Comparison of ENCODE assay signal across 1 cellular context in the genomic region with DNA sequence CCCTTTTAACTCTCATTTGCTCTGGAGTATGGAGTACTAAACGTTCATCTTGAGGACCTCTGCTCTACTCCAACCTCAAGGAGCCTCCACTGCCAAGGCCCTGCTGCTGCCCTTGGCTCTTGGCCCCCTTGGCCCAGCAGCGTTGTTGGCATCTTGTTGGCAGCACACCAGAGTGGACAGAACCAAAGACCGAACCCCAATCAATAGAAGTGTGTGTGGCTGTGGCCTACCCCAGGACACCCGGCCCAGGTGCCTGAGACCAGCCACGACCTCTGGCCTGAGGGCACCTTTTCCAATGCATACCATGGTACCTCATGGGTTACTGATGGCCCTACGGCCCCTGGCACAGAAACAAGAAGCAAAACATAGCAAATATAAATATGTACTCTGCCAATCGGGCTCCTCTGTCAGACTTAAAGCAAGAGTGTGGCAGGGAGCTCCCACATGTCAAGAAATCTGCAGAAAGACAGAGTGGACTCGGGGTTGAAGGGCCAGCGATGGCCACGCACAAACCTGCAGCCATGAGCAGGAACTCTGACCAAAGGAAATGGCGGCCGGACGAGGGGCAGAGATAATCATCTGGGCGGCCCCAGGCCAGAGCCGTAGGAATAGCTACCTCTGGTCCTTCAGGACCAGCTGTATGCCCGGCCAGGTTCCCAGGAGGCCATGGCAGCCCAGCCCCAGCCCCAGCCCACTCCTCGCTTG.
TF ChIP-seq lines count a peak whose summit lies in the region.

No MANE protein-coding gene starts in this region.

TF ChIP-seq in HepG2, 621 proteins besides CTCF, POLR2A, EP300 and RAD21:
- TF ChIP-seq, protein P1, sequence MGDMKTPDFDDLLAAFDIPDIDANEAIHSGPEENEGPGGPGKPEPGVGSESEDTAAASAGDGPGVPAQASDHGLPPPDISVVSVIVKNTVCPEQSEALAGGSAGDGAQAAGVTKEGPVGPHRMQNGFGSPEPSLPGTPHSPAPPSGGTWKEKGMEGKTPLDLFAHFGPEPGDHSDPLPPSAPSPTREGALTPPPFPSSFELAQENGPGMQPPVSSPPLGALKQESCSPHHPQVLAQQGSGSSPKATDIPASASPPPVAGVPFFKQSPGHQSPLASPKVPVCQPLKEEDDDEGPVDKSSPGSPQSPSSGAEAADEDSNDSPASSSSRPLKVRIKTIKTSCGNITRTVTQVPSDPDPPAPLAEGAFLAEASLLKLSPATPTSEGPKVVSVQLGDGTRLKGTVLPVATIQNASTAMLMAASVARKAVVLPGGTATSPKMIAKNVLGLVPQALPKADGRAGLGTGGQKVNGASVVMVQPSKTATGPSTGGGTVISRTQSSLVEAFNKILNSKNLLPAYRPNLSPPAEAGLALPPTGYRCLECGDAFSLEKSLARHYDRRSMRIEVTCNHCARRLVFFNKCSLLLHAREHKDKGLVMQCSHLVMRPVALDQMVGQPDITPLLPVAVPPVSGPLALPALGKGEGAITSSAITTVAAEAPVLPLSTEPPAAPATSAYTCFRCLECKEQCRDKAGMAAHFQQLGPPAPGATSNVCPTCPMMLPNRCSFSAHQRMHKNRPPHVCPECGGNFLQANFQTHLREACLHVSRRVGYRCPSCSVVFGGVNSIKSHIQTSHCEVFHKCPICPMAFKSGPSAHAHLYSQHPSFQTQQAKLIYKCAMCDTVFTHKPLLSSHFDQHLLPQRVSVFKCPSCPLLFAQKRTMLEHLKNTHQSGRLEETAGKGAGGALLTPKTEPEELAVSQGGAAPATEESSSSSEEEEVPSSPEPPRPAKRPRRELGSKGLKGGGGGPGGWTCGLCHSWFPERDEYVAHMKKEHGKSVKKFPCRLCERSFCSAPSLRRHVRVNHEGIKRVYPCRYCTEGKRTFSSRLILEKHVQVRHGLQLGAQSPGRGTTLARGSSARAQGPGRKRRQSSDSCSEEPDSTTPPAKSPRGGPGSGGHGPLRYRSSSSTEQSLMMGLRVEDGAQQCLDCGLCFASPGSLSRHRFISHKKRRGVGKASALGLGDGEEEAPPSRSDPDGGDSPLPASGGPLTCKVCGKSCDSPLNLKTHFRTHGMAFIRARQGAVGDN (CRISPR knock-in tag; IDR thresholded peaks at IDR 0.05): peak; percentile 40
- TF ChIP-seq, protein P2, sequence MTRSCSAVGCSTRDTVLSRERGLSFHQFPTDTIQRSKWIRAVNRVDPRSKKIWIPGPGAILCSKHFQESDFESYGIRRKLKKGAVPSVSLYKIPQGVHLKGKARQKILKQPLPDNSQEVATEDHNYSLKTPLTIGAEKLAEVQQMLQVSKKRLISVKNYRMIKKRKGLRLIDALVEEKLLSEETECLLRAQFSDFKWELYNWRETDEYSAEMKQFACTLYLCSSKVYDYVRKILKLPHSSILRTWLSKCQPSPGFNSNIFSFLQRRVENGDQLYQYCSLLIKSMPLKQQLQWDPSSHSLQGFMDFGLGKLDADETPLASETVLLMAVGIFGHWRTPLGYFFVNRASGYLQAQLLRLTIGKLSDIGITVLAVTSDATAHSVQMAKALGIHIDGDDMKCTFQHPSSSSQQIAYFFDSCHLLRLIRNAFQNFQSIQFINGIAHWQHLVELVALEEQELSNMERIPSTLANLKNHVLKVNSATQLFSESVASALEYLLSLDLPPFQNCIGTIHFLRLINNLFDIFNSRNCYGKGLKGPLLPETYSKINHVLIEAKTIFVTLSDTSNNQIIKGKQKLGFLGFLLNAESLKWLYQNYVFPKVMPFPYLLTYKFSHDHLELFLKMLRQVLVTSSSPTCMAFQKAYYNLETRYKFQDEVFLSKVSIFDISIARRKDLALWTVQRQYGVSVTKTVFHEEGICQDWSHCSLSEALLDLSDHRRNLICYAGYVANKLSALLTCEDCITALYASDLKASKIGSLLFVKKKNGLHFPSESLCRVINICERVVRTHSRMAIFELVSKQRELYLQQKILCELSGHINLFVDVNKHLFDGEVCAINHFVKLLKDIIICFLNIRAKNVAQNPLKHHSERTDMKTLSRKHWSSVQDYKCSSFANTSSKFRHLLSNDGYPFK (CRISPR knock-in tag; IDR thresholded peaks at IDR 0.05; ENCODE audit: borderline replicate concordance): no peak
- TF ChIP-seq ZFX (CRISPR knock-in tag; IDR thresholded peaks at IDR 0.05; ENCODE audit: low read depth) (0 out of 2 replicates have a peak, but pooled peaks have one; percentile 20), HNRNPL (IDR thresholded peaks at IDR 0.05; ENCODE audit: low read depth, low read length) (peak; percentile 52; the same call in 1 of the 2 replicates), ZNF3 (CRISPR knock-in tag; IDR thresholded peaks at IDR 0.05) (no peak)
